Comparison of ENCODE assay signal across 28 cellular contexts in the genomic region with DNA sequence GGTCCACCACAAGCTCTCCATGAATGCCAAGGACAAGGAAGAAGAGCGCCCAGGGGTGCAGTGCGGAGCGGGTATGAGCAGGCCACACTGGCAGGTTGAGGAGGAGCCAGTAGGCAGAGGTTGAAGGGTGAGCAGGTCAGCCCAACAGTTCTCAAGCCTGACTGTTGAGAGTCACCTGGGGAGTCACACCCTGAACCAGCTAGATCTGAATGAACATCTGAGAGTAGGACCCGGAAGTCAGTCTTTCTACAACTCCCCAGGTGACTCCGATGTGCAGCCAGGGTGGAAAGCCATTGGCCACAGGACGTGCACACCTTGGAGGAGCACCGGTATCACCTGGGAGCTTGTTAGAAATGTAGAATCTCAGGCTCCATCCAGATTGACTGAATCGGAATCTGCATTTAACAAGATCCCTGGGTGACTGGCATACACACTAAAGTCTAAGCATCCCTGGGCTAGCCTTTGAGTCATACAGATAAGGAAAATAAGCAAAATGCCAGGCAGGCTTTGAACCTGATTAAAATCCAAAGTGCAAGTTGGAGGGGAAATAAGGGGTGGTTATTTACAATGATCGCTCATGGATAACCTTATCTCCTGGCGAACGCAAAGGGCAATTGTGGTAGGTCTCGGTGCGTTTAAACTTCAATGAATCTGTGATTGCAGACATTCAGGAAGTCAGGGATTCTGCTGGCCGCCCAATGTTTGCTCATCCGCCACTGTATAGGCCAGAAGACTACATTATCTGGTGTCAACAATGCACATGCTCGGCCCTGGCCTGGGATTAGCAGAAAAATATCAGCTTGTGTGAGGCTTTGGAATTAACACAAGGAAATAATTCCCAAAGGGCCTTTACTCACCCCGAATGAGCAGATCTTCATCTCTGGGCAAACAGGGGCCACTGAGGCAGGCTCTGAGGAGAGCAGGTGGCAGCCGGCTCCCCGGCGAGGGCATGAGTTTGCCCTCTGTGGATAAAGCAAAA. TPM values are rescaled to one million over a fixed set of nuclear protein-coding genes. Genes with fewer than 3 reads are reported as not detected.
DNase-seq lines count a peak whose midpoint lies in the region; ATAC-seq, FAIRE-seq and TF ChIP-seq lines count a peak whose summit lies in the region.
"Had no signal": no experiment of that assay in that cellular context is flagged by ENCODE, and none has a peak within 500 bp of the region (broad histone marks: within the 10 kb centered on the region; RNA-seq: fewer than 3 reads in every experiment).

No MANE protein-coding gene starts in this region.

- FAIRE-seq in HepG2 (lab: Jason Lieb, UNC) (peak; percentile 95), small intestine (lab: Jason Lieb, UNC) (no peak)

- no peaks in the 10 kb centered on the region for H4K20me1 ChIP-seq in HepG2 (ENCODE audit: insufficient read depth, low read length)

- 22% methylated on average over 15 of the region's 20 CpGs for WGBS in HepG2 (ENCODE audit: low lambda C conversion rate)
- 20 to 64% (median 44%) methylated on average over 20 of the region's 20 CpGs for WGBS in small intestine, 3 donors

- H3K27ac ChIP-seq in HepG2 (ENCODE audit: extremely low read length, insufficient read depth, low read length) (peak overlapping the region; percentile 84), small intestine (ENCODE audit: low read depth in 1 of 2, low read length in 1 of 2) (peak overlapping the region; percentile 53 to 64)
- H3K27ac ChIP-seq: KMS-11, PC-9 had no signal

- in situ Hi-C loops in HepG2 (cut with HindIII; ENCODE audit: extremely low pct_ligation_motif_present, low pct_unique_long_range_greater_than_20kb), result no loop called here

- POLR2A ChIA-PET in WTC11 (lab: Charles Lee), result no interaction called here
- POLR2A ChIA-PET in HepG2 (lab: Yijun Ruan, JAX), result interaction anchor here (0.6 kb wide), 1 partner anchor 408 kb away, joined by 4 read pairs; no protein-coding TSS in a partner anchor

- no peak overlapping the region for H3K4me3 Mint-ChIP-seq in WTC11
- H3K4me3 Mint-ChIP-seq: CD8-positive, alpha-beta T cell; GM23338; H9; IgD-negative memory B cell; T-cell had no signal

- no peak for ATAC-seq in WTC11
- peak; percentile 98 for ATAC-seq in HepG2
- ATAC-seq in GM18519 (IDR thresholded peaks at IDR 0.05; ENCODE audit: low FRiP score, unreplicated experiment), result no peak
- ATAC-seq: CD8-positive, alpha-beta T cell; GM23338; T-cell had no signal

- H3K36me3 Mint-ChIP-seq in WTC11, result no peaks in the 10 kb centered on the region
- H3K36me3 Mint-ChIP-seq: CD8-positive, alpha-beta T cell; T-cell had no signal

- H3K4me1 ChIP-seq in HepG2 (ENCODE audit: insufficient read depth, low read length) (peaks cover 53% of the 10 kb centered on the region), small intestine (ENCODE audit: control insufficient read depth in 2 of 2, insufficient read depth in 1 of 2, low read depth in 1 of 2, low read length in 1 of 2) (peaks cover 6 to 8% of the 10 kb centered on the region in 2 donors)

- H3K9ac ChIP-seq in HepG2 (ENCODE audit: insufficient read depth, low read depth, low read length), result peak overlapping the region; percentile 56
- H3K9ac ChIP-seq: KMS-11 had no signal

- TF ChIP-seq POLR2A in HepG2 (IDR thresholded peaks at IDR 0.05; ENCODE audit: insufficient read depth in 1 of 2, low read depth in 2 of 2, low read length in 2 of 2), result no peak

- peak overlapping the region; percentile 80 for H3K4me2 ChIP-seq in HepG2 (ENCODE audit: low read depth, low read length)
- H3K4me2 ChIP-seq: GM23338, KMS-11, PC-9 had no signal

- H3K9me3 Mint-ChIP-seq in WTC11, result no peaks in the 10 kb centered on the region
- H3K9me3 Mint-ChIP-seq: CD8-positive, alpha-beta T cell; GM23338; H9; T-cell had no signal

- H3K27ac Mint-ChIP-seq in WTC11, result no peak overlapping the region
- H3K27ac Mint-ChIP-seq: CD8-positive, alpha-beta T cell; GM23338; IgD-negative memory B cell; T-cell had no signal

- DNase-seq in HuH-7 (ENCODE audit: low spot score), result peak; percentile 61
- no peak for DNase-seq in WTC11 (ENCODE audit: low spot score)
- peak; percentile 99 for DNase-seq in HepG2 (ENCODE audit: low spot score)
- peak; percentile 97 for DNase-seq in small intestine
- DNase-seq in NCI-H2227 (lab: John Stamatoyannopoulos, UW; ENCODE audit: unreplicated experiment), result no peak
- DNase-seq in NCI-H128 (lab: John Stamatoyannopoulos, UW; ENCODE audit: unreplicated experiment), result no peak
- DNase-seq: C1 segment of cervical spinal cord; Calu3; CD8-positive, alpha-beta T cell; H9; NCI-H1048; NCI-H1436 treated with DMSO at 0.1 percent for 48 hours; NCI-H187 treated with DMSO at 0.1 percent for 48 hours; NCI-H2171 treated with DMSO at 0.1 percent for 48 hours; NCI-H446 treated with DMSO at 0.1 percent for 48 hours; NCI-H526; NCI-H82; NK-92 treated with Interleukin-12 subunit alpha and Interleukin-12 subunit beta, amount 100 ng/mL, for 24 hours; PC-9; Right ventricle myocardium superior; RPMI8226; T-cell had no signal

- intact Hi-C loops in HepG2 (cut with micrococcal nuclease; ENCODE audit: unreplicated experiment), result loop anchor here (1.0 kb wide), 1 partner anchor 528 kb away; no protein-coding TSS in a partner anchor

- no peaks in the 10 kb centered on the region for H3K9me3 ChIP-seq in HepG2 (ENCODE audit: low read length)
- no peaks in the 10 kb centered on the region for H3K9me3 ChIP-seq in small intestine (ENCODE audit: control insufficient read depth, low read depth)

- no peak overlapping the region for H2AFZ ChIP-seq in HepG2 (ENCODE audit: low read length)
- H2AFZ ChIP-seq: GM23338, PC-9 had no signal

- H3K4me1 Mint-ChIP-seq in WTC11, result no peaks in the 10 kb centered on the region
- H3K4me1 Mint-ChIP-seq: GM23338, IgD-negative memory B cell had no signal

- no TSS peak for BruUV-seq in HepG2 (replicated peaks; lab: Mats Ljungman, UMichigan)

- H3K27me3 ChIP-seq in HepG2 (ENCODE audit: control insufficient read depth in 1 of 2, insufficient read depth in 2 of 2, low read length in 2 of 2), result no peaks in the 10 kb centered on the region
- no peaks in the 10 kb centered on the region for H3K27me3 ChIP-seq in small intestine (ENCODE audit: control insufficient read depth in 2 of 2, insufficient read depth in 2 of 2, low read length in 2 of 2)

- H3K4me3 ChIP-seq in HepG2 (replicated peaks in 1 of 3; ENCODE audit: insufficient read depth in 1 of 3, low read depth in 2 of 3, low read length in 3 of 3) (peak overlapping the region in 2 of 3 experiments; percentile 33 to 43; a peak in 5 of 6 replicates), small intestine (ENCODE audit: low read depth in 1 of 2, low read length in 2 of 2) (no peak overlapping the region)
- H3K4me3 ChIP-seq: GM23338, PC-9 had no signal

- CTCF ChIA-PET in WTC11 (lab: Charles Lee) (interaction anchor here (1.7 kb wide), 1 partner anchor 21 kb away, joined by 4 read pairs; no protein-coding TSS in a partner anchor), HepG2 (lab: Yijun Ruan, JAX; ENCODE audit: low intra/inter-chr PET ratio, low total read pairs) (no interaction called here)

- H3K36me3 ChIP-seq in HepG2 (replicated peaks in 1 of 2; ENCODE audit: control insufficient read depth in 1 of 2, insufficient read depth in 2 of 2, low read length in 2 of 2) (no peaks in the 10 kb centered on the region), small intestine (ENCODE audit: control insufficient read depth in 2 of 2, insufficient read depth in 2 of 2, low read length in 2 of 2) (no peaks in the 10 kb centered on the region)

- TF ChIP-seq CTCF in WTC11 (IDR thresholded peaks at IDR 0.05) (no peak), HepG2 (CRISPR knock-in tag; IDR thresholded peaks at IDR 0.05) (no peak)

- TF ChIP-seq EP300 in HepG2 (IDR thresholded peaks at IDR 0.05; ENCODE audit: low read depth in 2 of 2, low read length in 2 of 2), result peak; percentile 82 to 96; a peak in 3 of 4 replicates
- TF ChIP-seq EP300 in HepG2 (CRISPR knock-in tag; IDR thresholded peaks at IDR 0.05; ENCODE audit: borderline replicate concordance), result peak; percentile 95

- no peak; the same call in 1 of the 2 replicates for TF ChIP-seq RAD21 in HepG2 (CRISPR knock-in tag; IDR thresholded peaks at IDR 0.05)

- no peaks in the 10 kb centered on the region for H3K79me2 ChIP-seq in HepG2 (ENCODE audit: insufficient read depth, low read length)

- H3K27me3 Mint-ChIP-seq in WTC11 (ENCODE audit: low read depth), result no peaks in the 10 kb centered on the region
- H3K27me3 Mint-ChIP-seq: T-cell had no signal

TF ChIP-seq in WTC11, 78 proteins besides CTCF, POLR2A, EP300 and RAD21:
- TF ChIP-seq GABPB1 (CRISPR knock-in tag; IDR thresholded peaks at IDR 0.05) (0 out of 2 replicates have a peak, but pooled peaks have one; percentile 46), ZNF138 (CRISPR knock-in tag; conservative IDR thresholded peaks at IDR 0.05) (no peak), FOXP1 (CRISPR knock-in tag; IDR thresholded peaks at IDR 0.05; ENCODE audit: borderline replicate concordance) (no peak)

TF ChIP-seq in HepG2, 621 proteins besides CTCF, POLR2A, EP300 and RAD21 (continues in another document):
- peak; percentile 85 for TF ChIP-seq RNF2 (conservative IDR thresholded peaks at IDR 0.05; ENCODE audit: low read depth)
- no peak for TF ChIP-seq ZNF83 (CRISPR knock-in tag; IDR thresholded peaks at IDR 0.05; ENCODE audit: borderline replicate concordance)

RNA-seq across cellular contexts. Expression of gene LYZL4, which starts 11.7 kb away (rescaled TPM):
- total RNA-seq in WTC11 (2021) (not detected in 3 replicates), HepG2 (2016; rRNA removed; fragmentation: Illumina TruSeq; extraction: Trizol) (not detected in 2 replicates)
- total RNA-seq in HepG2 (2016; cell fraction: cytosol; rRNA removed; fragmentation: Illumina TruSeq; extraction: Trizol; ENCODE audit: low read depth), result not detected in 2 replicates
- not detected in 2 replicates for total RNA-seq in HepG2 (2016; cell fraction: insoluble cytoplasmic fraction; rRNA removed; fragmentation: Illumina TruSeq; extraction: Trizol)
- not detected in 2 replicates for total RNA-seq in HepG2 (2016; cell fraction: membrane; rRNA removed; fragmentation: Illumina TruSeq; extraction: Trizol)
- not detected in 2 replicates for total RNA-seq in HepG2 (2016; cell fraction: nucleus; rRNA removed; fragmentation: Illumina TruSeq; extraction: Trizol)
- polyA plus RNA-seq in HepG2 (2011; rRNA removed) (not detected in 2 replicates), small intestine (not detected)
- polyA plus RNA-seq in HepG2 (2011; cell fraction: cytosol; rRNA removed), result 0.24 TPM in 1 of 2 replicates, not detected in the other
- polyA plus RNA-seq in HepG2 (2011; cell fraction: nucleus; rRNA removed), result not detected in 2 replicates
- not detected in 2 replicates for polyA plus RNA-seq in HepG2 (2012)
- 0.12 TPM in 1 of 2 replicates, not detected in the other for polyA plus RNA-seq in HepG2 (2016; cell fraction: cytosol; fragmentation: Illumina TruSeq; extraction: Trizol; ENCODE audit: low read depth)
- polyA plus RNA-seq in HepG2 (2016; cell fraction: insoluble cytoplasmic fraction; fragmentation: Illumina TruSeq; extraction: Trizol; ENCODE audit: low read depth), result not detected in 2 replicates
- polyA plus RNA-seq in HepG2 (2016; cell fraction: membrane; fragmentation: Illumina TruSeq; extraction: Trizol; ENCODE audit: low read depth), result 0.21 TPM in 1 of 2 replicates, not detected in the other
- not detected in 2 replicates for polyA plus RNA-seq in HepG2 (2016; cell fraction: nucleus; fragmentation: Illumina TruSeq; extraction: Trizol; ENCODE audit: insufficient read depth, low read depth)
- polyA minus RNA-seq in HepG2 (2011; rRNA and poly(A)+ RNA removed; ENCODE audit: low replicate concordance), result not detected in 2 replicates
- polyA minus RNA-seq in HepG2 (2011; cell fraction: cytosol; rRNA and poly(A)+ RNA removed), result not detected in 2 replicates
- not detected in 2 replicates for polyA minus RNA-seq in HepG2 (2011; cell fraction: nucleus; rRNA and poly(A)+ RNA removed)
- total RNA-seq: A673; Calu3; CD8-positive, alpha-beta T cell; GM23338; H9; PC-9; Right ventricle myocardium superior; SK-MEL-5; T-cell had no signal
- polyA plus RNA-seq: GM23338, IgD-negative memory B cell had no signal

Comparison
In these comparisons a context has a peak if more than half of its experiments do, and no peak if none do; other contexts are left out.
1. DNase-seq: peak in HuH-7 (single experiment), HepG2 (single experiment) and small intestine (single experiment); none in WTC11 (single experiment), NCI-H2227 (single experiment) and NCI-H128 (single experiment).
2. H3K4me3 ChIP-seq: peak in HepG2 (2 of 3); none in small intestine (0 of 2).